Comparison of ENCODE assay signal across 23 cellular contexts in genomic region chr2:128016620-128017019, GRCh38.
"Had no signal": no experiment of that assay in that cellular context is flagged by ENCODE, and none has a peak within 500 bp of the region (broad histone marks: within the 10 kb centered on the region; RNA-seq: fewer than 3 reads in every experiment).

No MANE protein-coding gene starts in this region.

- H3K4me2 ChIP-seq: neural progenitor cell had no signal

- H3K9me3 ChIP-seq: left lung, mucosa of descending colon, ovary, right lobe of liver, thoracic aorta, upper lobe of left lung had no signal

- H3K27me3 ChIP-seq: left lung, neural progenitor cell, ovary, right lobe of liver, upper lobe of left lung had no signal

- H3K36me3 ChIP-seq: ovary had no signal

- H3K27ac Mint-ChIP-seq: activated naive CD8-positive, alpha-beta T cell treated with anti-CD3 and anti-CD28 coated beads for 36 hours; activated T-helper 1 cell treated with anti-CD3 and anti-CD28 coated beads, Interleukin-12 subunit alpha, Interleukin-12 subunit beta, Interleukin-2, Interleukin-4 antibody, amounts not matched to agents 30 ng/mL and 10 ng/mL and 1 ng/mL, durations not matched to agents 14 hours and 24 hours and 36 hours; naive B cell; neural progenitor cell; stimulated activated naive CD8-positive, alpha-beta T cell treated with anti-CD3 and anti-CD28 coated beads, Interleukin-15, amount 100 ng/mL, for 72 hours had no signal

- H3K4me3 ChIP-seq: coronary artery, left lung, mucosa of descending colon, neural progenitor cell, ovary, right lobe of liver, thoracic aorta, upper lobe of left lung had no signal

- DNase-seq: activated CD4-positive, alpha-beta T cell treated with anti-CD3 and anti-CD28 coated beads, Interleukin-2, amount 50 U/mL, for 48 hours; activated naive CD8-positive, alpha-beta T cell treated with anti-CD3 and anti-CD28 coated beads for 36 hours; amniotic stem cell; erythroblast; foreskin melanocyte; kidney; left lung; mammary epithelial cell; mucosa of descending colon; naive B cell; ovary; right lobe of liver; small intestine; stimulated activated CD4-positive, alpha-beta T cell treated with anti-CD3 and anti-CD28 coated beads, Interleukin-15, amount 100 ng/mL, for 24 hours; stimulated activated CD4-positive, alpha-beta T cell treated with anti-CD3 and anti-CD28 coated beads, Interleukin-4, amount 100 ng/mL, for 1 hour; stimulated activated naive CD8-positive, alpha-beta T cell treated with anti-CD3 and anti-CD28 coated beads, Interleukin-15, amount 100 ng/mL, for 72 hours; upper lobe of left lung; WERI-Rb-1 had no signal

- H3K4me1 Mint-ChIP-seq: activated naive CD8-positive, alpha-beta T cell treated with anti-CD3 and anti-CD28 coated beads for 36 hours; central memory CD8-positive, alpha-beta T cell; neural progenitor cell had no signal

- H3K4me1 ChIP-seq: left lung, neural progenitor cell, right lobe of liver, upper lobe of left lung had no signal

- H3K27ac ChIP-seq: coronary artery, left lung, neural progenitor cell, ovary, right lobe of liver, thoracic aorta, upper lobe of left lung, WERI-Rb-1 had no signal

- H3K9ac ChIP-seq: neural progenitor cell had no signal

- H3K9me3 Mint-ChIP-seq: activated naive CD8-positive, alpha-beta T cell treated with anti-CD3 and anti-CD28 coated beads for 36 hours; activated T-helper 1 cell treated with anti-CD3 and anti-CD28 coated beads, Interleukin-12 subunit alpha, Interleukin-12 subunit beta, Interleukin-2, Interleukin-4 antibody, amounts not matched to agents 30 ng/mL and 10 ng/mL and 1 ng/mL, durations not matched to agents 14 hours and 24 hours and 36 hours; central memory CD8-positive, alpha-beta T cell; naive B cell; neural progenitor cell; stimulated activated naive CD8-positive, alpha-beta T cell treated with anti-CD3 and anti-CD28 coated beads, Interleukin-15, amount 100 ng/mL, for 72 hours had no signal

- H3K27me3 Mint-ChIP-seq: activated naive CD8-positive, alpha-beta T cell treated with anti-CD3 and anti-CD28 coated beads for 36 hours; central memory CD8-positive, alpha-beta T cell; naive B cell; stimulated activated naive CD8-positive, alpha-beta T cell treated with anti-CD3 and anti-CD28 coated beads, Interleukin-15, amount 100 ng/mL, for 72 hours had no signal

- H2AFZ ChIP-seq: neural progenitor cell had no signal

- H3K4me3 Mint-ChIP-seq: activated naive CD8-positive, alpha-beta T cell treated with anti-CD3 and anti-CD28 coated beads for 36 hours; activated T-helper 1 cell treated with anti-CD3 and anti-CD28 coated beads, Interleukin-12 subunit alpha, Interleukin-12 subunit beta, Interleukin-2, Interleukin-4 antibody, amounts not matched to agents 30 ng/mL and 10 ng/mL and 1 ng/mL, durations not matched to agents 14 hours and 24 hours and 36 hours; central memory CD8-positive, alpha-beta T cell; naive B cell; neural progenitor cell; stimulated activated naive CD8-positive, alpha-beta T cell treated with anti-CD3 and anti-CD28 coated beads, Interleukin-15, amount 100 ng/mL, for 72 hours had no signal
